17 cellular contexts compared by ENCODE assay signal in the genomic region with DNA sequence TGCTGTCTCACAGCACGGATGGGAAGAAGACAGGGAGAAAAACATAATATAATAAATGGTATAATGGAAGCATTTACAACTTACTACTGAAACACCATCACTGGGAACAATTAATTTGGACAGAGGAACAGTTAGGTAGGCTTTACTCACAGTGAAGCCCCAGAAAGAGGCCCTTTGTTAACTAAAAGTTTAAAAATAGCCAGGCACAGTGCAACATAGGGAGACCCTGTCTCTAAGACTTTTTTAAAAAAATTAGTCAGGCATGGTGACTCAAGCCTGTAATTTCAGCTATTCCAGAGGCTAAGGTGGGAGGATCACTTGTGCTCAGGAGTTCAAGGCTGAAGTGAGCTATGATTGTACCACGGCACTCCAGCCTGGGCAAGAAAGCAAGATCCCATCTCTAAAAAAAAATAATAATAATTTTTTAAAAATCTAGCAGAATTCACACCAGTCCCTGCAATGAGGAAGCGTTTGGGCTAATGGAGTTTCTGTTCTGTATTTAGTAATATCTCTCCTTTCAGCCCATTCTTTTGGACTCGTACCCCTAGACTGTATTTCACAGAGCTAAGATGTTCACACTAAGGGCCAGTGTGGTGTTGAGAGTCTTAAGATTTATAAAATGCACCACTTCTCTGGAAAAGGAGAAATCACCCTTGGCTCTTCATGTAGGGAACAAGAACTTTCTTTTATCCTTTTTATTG.
"Had no signal": no experiment of that assay in that cellular context is flagged by ENCODE, and none has a peak within 500 bp of the region (broad histone marks: within the 10 kb centered on the region; RNA-seq: fewer than 3 reads in every experiment).

No MANE protein-coding gene starts in this region.

- DNase-seq: activated CD4-positive, alpha-beta T cell treated with anti-CD3 and anti-CD28 coated beads for 1 hour; activated T-cell treated with anti-CD3 and anti-CD28 coated beads for 4 hours; amniotic stem cell; effector CD8-positive, alpha-beta T cell; left ventricle myocardium superior; mucosa of descending colon; naive thymus-derived CD4-positive, alpha-beta T cell; pancreas; stimulated activated CD4-positive, alpha-beta T cell treated with anti-CD3 and anti-CD28 coated beads, Interleukin-4, amount 100 ng/mL, for 24 hours; stomach; T-helper 2 cell; WERI-Rb-1 had no signal

- H3K4me3 Mint-ChIP-seq: activated naive CD8-positive, alpha-beta T cell; activated T-helper 1 cell treated with anti-CD3 and anti-CD28 coated beads, Interleukin-12 subunit alpha, Interleukin-12 subunit beta, Interleukin-2, Interleukin-4 antibody, amounts not matched to agents 30 ng/mL and 10 ng/mL and 1 ng/mL, durations not matched to agents 14 hours and 24 hours and 36 hours; dendritic cell treated with granulocyte-macrophage colony-stimulating factor and Interleukin-4, amounts not matched to agents 40 ng/mL and 50 ng/mL, for 4 days; naive thymus-derived CD4-positive, alpha-beta T cell; stimulated activated effector memory CD8-positive, alpha-beta T cell treated with anti-CD3 and anti-CD28 coated beads, Interleukin-12 subunit alpha, Interleukin-12 subunit beta, amount 100 ng/mL, for 72 hours had no signal

- H3K4me1 Mint-ChIP-seq: naive thymus-derived CD4-positive, alpha-beta T cell; stimulated activated effector memory CD8-positive, alpha-beta T cell treated with anti-CD3 and anti-CD28 coated beads, Interleukin-12 subunit alpha, Interleukin-12 subunit beta, amount 100 ng/mL, for 72 hours had no signal

- H3K27me3 Mint-ChIP-seq: activated naive CD8-positive, alpha-beta T cell; dendritic cell treated with granulocyte-macrophage colony-stimulating factor and Interleukin-4, amounts not matched to agents 40 ng/mL and 50 ng/mL, for 4 days; naive thymus-derived CD4-positive, alpha-beta T cell had no signal

- FAIRE-seq: pancreas had no signal

- H3K36me3 Mint-ChIP-seq: activated naive CD8-positive, alpha-beta T cell; naive thymus-derived CD4-positive, alpha-beta T cell; stimulated activated effector memory CD8-positive, alpha-beta T cell treated with anti-CD3 and anti-CD28 coated beads, Interleukin-12 subunit alpha, Interleukin-12 subunit beta, amount 100 ng/mL, for 72 hours had no signal

- H3K27ac Mint-ChIP-seq: activated naive CD8-positive, alpha-beta T cell; activated T-helper 1 cell treated with anti-CD3 and anti-CD28 coated beads, Interleukin-12 subunit alpha, Interleukin-12 subunit beta, Interleukin-2, Interleukin-4 antibody, amounts not matched to agents 30 ng/mL and 10 ng/mL and 1 ng/mL, durations not matched to agents 14 hours and 24 hours and 36 hours; dendritic cell treated with granulocyte-macrophage colony-stimulating factor and Interleukin-4, amounts not matched to agents 40 ng/mL and 50 ng/mL, for 4 days; naive thymus-derived CD4-positive, alpha-beta T cell; stimulated activated effector memory CD8-positive, alpha-beta T cell treated with anti-CD3 and anti-CD28 coated beads, Interleukin-12 subunit alpha, Interleukin-12 subunit beta, amount 100 ng/mL, for 72 hours; type B pancreatic cell had no signal
